Comparison of ENCODE assay signal across 34 cellular contexts in genomic region chr20:62544505-62545055, GRCh38.
"Had no signal": no experiment of that assay in that cellular context is flagged by ENCODE, and none has a peak within 500 bp of the region (broad histone marks: within the 10 kb centered on the region; RNA-seq: fewer than 3 reads in every experiment).

No MANE protein-coding gene starts in this region.

- H3K27me3 ChIP-seq: ascending aorta had no signal

- H3K9me3 ChIP-seq: ascending aorta had no signal

- ATAC-seq: activated CD8-positive, alpha-beta T cell treated with anti-CD3 and anti-CD28 coated beads for 36 hours; activated naive CD8-positive, alpha-beta T cell treated with anti-CD3 and anti-CD28 coated beads, Interleukin-2, amount 50 U/mL, for 24 hours; activated T-cell treated with anti-CD3 and anti-CD28 coated beads, Interleukin-2, amount 50 U/mL, for 4 hours; activated T-cell treated with anti-CD3 and anti-CD28 coated beads, Interleukin-2, amount 50 U/mL, for 72 hours; activated T-helper 17 cell treated with anti-CD3 and anti-CD28 coated beads, Interleukin-2, amount 50 U/mL, for 72 hours had no signal

- H3K27me3 Mint-ChIP-seq: activated naive CD4-positive, alpha-beta T cell treated with anti-CD3 and anti-CD28 coated beads, Interleukin-2, amount 50 U/mL, for 24 hours; activated naive CD8-positive, alpha-beta T cell treated with anti-CD3 and anti-CD28 coated beads, Interleukin-2, amount 10 ng/mL, durations not matched to agents 7 days and 5 days had no signal

- H3K4me3 Mint-ChIP-seq: activated B cell treated with CpG ODN at 0.5 μM for 24 hours; activated CD4-positive, alpha-beta memory T cell treated with anti-CD3 and anti-CD28 coated beads for 36 hours; activated CD4-positive, alpha-beta T cell treated with anti-CD3 and anti-CD28 coated beads, Interleukin-2, amount 10 ng/mL, durations not matched to agents 24 days and 14 days; activated CD8-positive, alpha-beta T cell treated with anti-CD3 and anti-CD28 coated beads for 36 hours; activated naive CD4-positive, alpha-beta T cell treated with anti-CD3 and anti-CD28 coated beads, Interleukin-2, amount 10 ng/mL, durations not matched to agents 7 days and 5 days; activated naive CD4-positive, alpha-beta T cell treated with anti-CD3 and anti-CD28 coated beads, Interleukin-2, amount 50 U/mL, for 24 hours; activated naive CD8-positive, alpha-beta T cell; activated naive CD8-positive, alpha-beta T cell treated with anti-CD3 and anti-CD28 coated beads, Interleukin-2, amount 10 ng/mL, durations not matched to agents 7 days and 5 days; activated naive CD8-positive, alpha-beta T cell treated with anti-CD3 and anti-CD28 coated beads, Interleukin-2, amount 50 U/mL, for 24 hours; activated T-cell treated with anti-CD3 and anti-CD28 coated beads, Interleukin-2, amount 50 U/mL, for 4 hours; activated T-cell treated with anti-CD3 and anti-CD28 coated beads, Interleukin-2, amount 50 U/mL, for 72 hours; activated T-helper 1 cell treated with anti-CD3 and anti-CD28 coated beads, Interleukin-12 subunit alpha, Interleukin-12 subunit beta, Interleukin-2, Interleukin-4 antibody, amounts not matched to agents 30 ng/mL and 10 ng/mL and 1 ng/mL, durations not matched to agents 14 hours and 24 hours and 36 hours; activated T-helper 17 cell treated with anti-CD3 and anti-CD28 coated beads, Interleukin-2, amount 50 U/mL, for 72 hours; brain; T-helper 1 cell treated with Interleukin-12 subunit alpha and Interleukin-12 subunit beta and Interleukin-4 antibody, amounts not matched to agents 30 μg/mL and 1 μg/mL, for 36 hours; T-helper 2 cell treated with Interferon-gamma antibody and Interleukin-4, amounts not matched to agents 5 μg/mL and 100 μg/mL, for 36 hours had no signal

- H3K4me1 Mint-ChIP-seq: activated B cell treated with CpG ODN at 0.5 μM for 24 hours; activated CD4-positive, alpha-beta T cell treated with anti-CD3 and anti-CD28 coated beads, Interleukin-2, amount 10 ng/mL, durations not matched to agents 24 days and 14 days; activated naive CD4-positive, alpha-beta T cell treated with anti-CD3 and anti-CD28 coated beads, Interleukin-2, amount 10 ng/mL, durations not matched to agents 7 days and 5 days; activated naive CD4-positive, alpha-beta T cell treated with anti-CD3 and anti-CD28 coated beads, Interleukin-2, amount 50 U/mL, for 24 hours; activated naive CD8-positive, alpha-beta T cell treated with anti-CD3 and anti-CD28 coated beads, Interleukin-2, amount 10 ng/mL, durations not matched to agents 7 days and 5 days; activated naive CD8-positive, alpha-beta T cell treated with anti-CD3 and anti-CD28 coated beads, Interleukin-2, amount 50 U/mL, for 24 hours; activated T-helper 17 cell treated with anti-CD3 and anti-CD28 coated beads, Interleukin-2, amount 50 U/mL, for 72 hours had no signal

- H3K9me3 Mint-ChIP-seq: activated B cell treated with CpG ODN at 0.5 μM for 24 hours; activated CD4-positive, alpha-beta T cell treated with anti-CD3 and anti-CD28 coated beads, Interleukin-2, amount 10 ng/mL, durations not matched to agents 24 days and 14 days; activated CD8-positive, alpha-beta T cell treated with anti-CD3 and anti-CD28 coated beads for 36 hours; activated naive CD4-positive, alpha-beta T cell treated with anti-CD3 and anti-CD28 coated beads, Interleukin-2, amount 50 U/mL, for 24 hours; activated naive CD8-positive, alpha-beta T cell treated with anti-CD3 and anti-CD28 coated beads, Interleukin-2, amount 10 ng/mL, durations not matched to agents 7 days and 5 days; activated T-cell treated with anti-CD3 and anti-CD28 coated beads, Interleukin-2, amount 50 U/mL, for 4 hours; activated T-cell treated with anti-CD3 and anti-CD28 coated beads, Interleukin-2, amount 50 U/mL, for 72 hours; activated T-helper 17 cell treated with anti-CD3 and anti-CD28 coated beads, Interleukin-2, amount 50 U/mL, for 72 hours; T-helper 1 cell treated with Interleukin-12 subunit alpha and Interleukin-12 subunit beta and Interleukin-4 antibody, amounts not matched to agents 30 μg/mL and 1 μg/mL, for 36 hours; T-helper 2 cell treated with Interferon-gamma antibody and Interleukin-4, amounts not matched to agents 5 μg/mL and 100 μg/mL, for 36 hours had no signal

- H3K36me3 ChIP-seq: ascending aorta had no signal

- H3K27ac ChIP-seq: ascending aorta, VCaP had no signal

- DNase-seq: activated B cell treated with CpG ODN at 0.5 μM for 24 hours; activated CD4-positive, alpha-beta memory T cell treated with anti-CD3 and anti-CD28 coated beads for 36 hours; activated CD4-positive, alpha-beta T cell treated with anti-CD3 and anti-CD28 coated beads for 4 hours; activated CD4-positive, alpha-beta T cell treated with anti-CD3 and anti-CD28 coated beads, Interleukin-2, amount 10 ng/mL, durations not matched to agents 24 days and 14 days; activated CD4-positive, alpha-beta T cell treated with anti-CD3 and anti-CD28 coated beads, Interleukin-2, amount 50 U/mL, for 1 hour; activated CD4-positive, alpha-beta T cell treated with anti-CD3 and anti-CD28 coated beads, Interleukin-2, amount 50 U/mL, for 4 hours; activated CD4-positive, CD25-positive, alpha-beta regulatory T cell treated with anti-CD3 and anti-CD28 coated beads, Interleukin-2, amount 50 U/mL, for 72 hours; activated CD8-positive, alpha-beta memory T cell treated with anti-CD3 and anti-CD28 coated beads, Interleukin-2, amount 50 U/mL, for 4 hours; activated CD8-positive, alpha-beta T cell treated with anti-CD3 and anti-CD28 coated beads for 36 hours; activated effector memory CD4-positive, alpha-beta T cell treated with anti-CD3 and anti-CD28 coated beads, Interleukin-2, amount 50 U/mL, for 16 hours; activated gamma-delta T cell treated with Interleukin-2 at 50 U/mL for 16 hours; activated naive CD4-positive, alpha-beta T cell treated with anti-CD3 and anti-CD28 coated beads, Interleukin-2, amount 10 ng/mL, durations not matched to agents 7 days and 5 days; activated naive CD4-positive, alpha-beta T cell treated with Interleukin-2 at 50 U/mL for 16 hours; activated naive CD8-positive, alpha-beta T cell treated with anti-CD3 and anti-CD28 coated beads, Interleukin-2, amount 10 ng/mL, durations not matched to agents 7 days and 5 days; activated naive CD8-positive, alpha-beta T cell treated with anti-CD3 and anti-CD28 coated beads, Interleukin-2, amount 50 U/mL, for 24 hours; activated T-cell treated with anti-CD3 and anti-CD28 coated beads for 4 hours; activated T-cell treated with anti-CD3 and anti-CD28 coated beads, Interleukin-2, amount 50 U/mL, for 1 hour; activated T-cell treated with anti-CD3 and anti-CD28 coated beads, Interleukin-2, amount 50 U/mL, for 4 hours; activated T-cell treated with anti-CD3 and anti-CD28 coated beads, Interleukin-2, amount 50 U/mL, for 72 hours; central memory CD4-positive, alpha-beta T cell; T-helper 1 cell; T-helper 2 cell; T-helper 9 cell had no signal

- FAIRE-seq: bronchial epithelial cell, TTC549 had no signal

- H3K4me3 ChIP-seq: ascending aorta had no signal

- H3K36me3 Mint-ChIP-seq: activated CD4-positive, alpha-beta memory T cell treated with anti-CD3 and anti-CD28 coated beads for 36 hours; activated naive CD4-positive, alpha-beta T cell treated with anti-CD3 and anti-CD28 coated beads, Interleukin-2, amount 10 ng/mL, durations not matched to agents 7 days and 5 days; activated naive CD4-positive, alpha-beta T cell treated with anti-CD3 and anti-CD28 coated beads, Interleukin-2, amount 50 U/mL, for 24 hours; activated naive CD8-positive, alpha-beta T cell; activated naive CD8-positive, alpha-beta T cell treated with anti-CD3 and anti-CD28 coated beads, Interleukin-2, amount 10 ng/mL, durations not matched to agents 7 days and 5 days; brain had no signal

- H3K27ac Mint-ChIP-seq: activated B cell treated with CpG ODN at 0.5 μM for 24 hours; activated CD4-positive, alpha-beta memory T cell treated with anti-CD3 and anti-CD28 coated beads for 36 hours; activated CD4-positive, alpha-beta T cell treated with anti-CD3 and anti-CD28 coated beads, Interleukin-2, amount 10 ng/mL, durations not matched to agents 24 days and 14 days; activated CD8-positive, alpha-beta T cell treated with anti-CD3 and anti-CD28 coated beads for 36 hours; activated naive CD4-positive, alpha-beta T cell treated with anti-CD3 and anti-CD28 coated beads, Interleukin-2, amount 10 ng/mL, durations not matched to agents 7 days and 5 days; activated naive CD4-positive, alpha-beta T cell treated with anti-CD3 and anti-CD28 coated beads, Interleukin-2, amount 50 U/mL, for 24 hours; activated naive CD8-positive, alpha-beta T cell; activated naive CD8-positive, alpha-beta T cell treated with anti-CD3 and anti-CD28 coated beads, Interleukin-2, amount 10 ng/mL, durations not matched to agents 7 days and 5 days; activated naive CD8-positive, alpha-beta T cell treated with anti-CD3 and anti-CD28 coated beads, Interleukin-2, amount 50 U/mL, for 24 hours; activated T-cell treated with anti-CD3 and anti-CD28 coated beads, Interleukin-2, amount 50 U/mL, for 72 hours; activated T-helper 1 cell treated with anti-CD3 and anti-CD28 coated beads, Interleukin-12 subunit alpha, Interleukin-12 subunit beta, Interleukin-2, Interleukin-4 antibody, amounts not matched to agents 30 ng/mL and 10 ng/mL and 1 ng/mL, durations not matched to agents 14 hours and 24 hours and 36 hours; activated T-helper 17 cell treated with anti-CD3 and anti-CD28 coated beads, Interleukin-2, amount 50 U/mL, for 72 hours; T-helper 1 cell treated with Interleukin-12 subunit alpha and Interleukin-12 subunit beta and Interleukin-4 antibody, amounts not matched to agents 30 μg/mL and 1 μg/mL, for 36 hours; T-helper 2 cell treated with Interferon-gamma antibody and Interleukin-4, amounts not matched to agents 5 μg/mL and 100 μg/mL, for 36 hours had no signal
